In the genomic region with DNA sequence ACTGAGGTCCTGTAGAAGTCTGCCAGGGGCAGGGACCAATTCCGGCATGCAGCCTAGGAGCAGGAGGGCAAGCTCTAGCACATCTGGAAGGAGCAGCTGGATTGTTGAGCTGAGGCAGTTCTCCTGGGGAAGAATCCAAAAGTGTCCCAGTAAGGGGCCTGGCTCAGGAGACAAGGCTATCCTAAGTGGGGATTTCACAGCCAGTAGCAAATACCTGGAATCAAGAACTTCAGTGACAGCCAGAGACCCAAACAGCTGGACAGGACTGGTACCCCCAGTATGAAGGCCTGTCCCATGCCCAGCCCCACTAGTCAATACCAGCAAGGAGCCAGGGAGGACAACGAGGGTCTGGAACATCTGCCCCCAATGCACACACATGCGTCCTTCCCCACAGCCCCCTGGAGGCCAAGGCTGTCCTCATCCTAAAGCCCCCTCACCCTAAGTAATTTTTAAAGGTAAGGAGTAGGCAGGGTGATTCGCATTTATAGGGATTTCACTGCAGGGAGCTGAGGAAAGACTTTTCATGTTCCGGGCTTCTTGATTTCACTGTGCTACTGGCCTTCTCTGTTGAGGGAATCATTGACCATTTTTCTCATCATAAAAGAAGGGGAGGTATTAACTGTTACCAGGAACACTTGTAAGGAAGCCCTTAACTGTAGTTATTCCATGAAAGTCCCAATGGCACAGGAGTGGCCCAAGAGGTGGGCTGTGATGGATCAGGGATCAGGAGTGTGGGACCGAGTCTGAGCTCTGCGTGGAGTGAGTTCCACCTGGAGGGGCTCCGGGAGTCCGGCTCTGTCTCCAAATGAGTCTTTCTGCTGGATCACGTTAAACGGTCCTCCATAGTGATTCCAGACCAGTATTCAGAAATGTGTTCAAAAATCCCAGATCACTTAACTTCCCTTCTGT, we compare ENCODE assay signal across 18 cellular contexts.
"Had no signal": no experiment of that assay in that cellular context is flagged by ENCODE, and none has a peak within 500 bp of the region (broad histone marks: within the 10 kb centered on the region; RNA-seq: fewer than 3 reads in every experiment).

No MANE protein-coding gene starts in this region.

- H3K4me3 Mint-ChIP-seq: activated B cell treated with CpG ODN at 0.5 μM for 24 hours; activated CD8-positive, alpha-beta T cell treated with anti-CD3 and anti-CD28 coated beads for 36 hours; stimulated activated naive B cell treated with anti-CD40 and anti-IgM and Interleukin-4, amounts not matched to agents 10 μg/mL and 1 μg/mL and 100 μg/mL, for 72 hours had no signal

- H3K9ac ChIP-seq: parathyroid adenoma had no signal

- H3K27me3 Mint-ChIP-seq: activated B cell treated with CpG ODN at 0.5 μM for 24 hours; stimulated activated naive B cell treated with anti-CD40 and anti-IgM and Interleukin-4, amounts not matched to agents 10 μg/mL and 1 μg/mL and 100 μg/mL, for 72 hours had no signal

- H3K4me3 ChIP-seq: cardiac muscle cell, hepatocyte, thoracic aorta had no signal

- H3K9me3 ChIP-seq: neutrophil, thoracic aorta had no signal

- H3K27ac Mint-ChIP-seq: activated B cell treated with CpG ODN at 0.5 μM for 24 hours; activated CD8-positive, alpha-beta T cell treated with anti-CD3 and anti-CD28 coated beads for 36 hours; activated naive CD4-positive, alpha-beta T cell treated with anti-CD3 and anti-CD28 coated beads, Interleukin-2, amount 50 U/mL, for 72 hours; stimulated activated naive B cell treated with anti-CD40 and anti-IgM and Interleukin-4, amounts not matched to agents 10 μg/mL and 1 μg/mL and 100 μg/mL, for 72 hours had no signal

- H3K27me3 ChIP-seq: cardiac muscle cell, hepatocyte, neutrophil had no signal

- ATAC-seq: activated naive CD4-positive, alpha-beta T cell treated with anti-CD3 and anti-CD28 coated beads, Interleukin-2, amount 50 U/mL, for 72 hours; left cardiac atrium; naive thymus-derived CD8-positive, alpha-beta T cell; sciatic nerve; stimulated activated naive B cell treated with anti-CD40 and anti-IgM and Interleukin-4, amounts not matched to agents 10 μg/mL and 1 μg/mL and 100 μg/mL, for 72 hours had no signal

- H3K27ac ChIP-seq: neutrophil, parathyroid adenoma, thoracic aorta had no signal

- H2AFZ ChIP-seq: hepatocyte, parathyroid adenoma had no signal

- H3K9me3 Mint-ChIP-seq: activated B cell treated with CpG ODN at 0.5 μM for 24 hours; activated CD8-positive, alpha-beta T cell treated with anti-CD3 and anti-CD28 coated beads for 36 hours; activated naive CD4-positive, alpha-beta T cell treated with anti-CD3 and anti-CD28 coated beads, Interleukin-2, amount 50 U/mL, for 72 hours; naive thymus-derived CD8-positive, alpha-beta T cell; stimulated activated naive B cell treated with anti-CD40 and anti-IgM and Interleukin-4, amounts not matched to agents 10 μg/mL and 1 μg/mL and 100 μg/mL, for 72 hours had no signal

- H3K36me3 ChIP-seq: cardiac muscle cell, neutrophil, thoracic aorta had no signal

- DNase-seq: activated B cell treated with CpG ODN at 0.5 μM for 24 hours; activated CD4-positive, alpha-beta T cell treated with anti-CD3 and anti-CD28 coated beads for 48 hours; activated CD8-positive, alpha-beta T cell treated with anti-CD3 and anti-CD28 coated beads for 36 hours; activated effector memory CD4-positive, alpha-beta T cell treated with anti-CD3 and anti-CD28 coated beads, Interleukin-2, amount 50 U/mL, for 16 hours; amniotic stem cell; dermis blood vessel endothelial cell; effector memory CD4-positive, alpha-beta T cell; left cardiac atrium; naive thymus-derived CD8-positive, alpha-beta T cell; stimulated activated CD4-positive, alpha-beta T cell treated with anti-CD3 and anti-CD28 coated beads, Interleukin-4, amount 100 ng/mL, for 24 hours; stimulated activated naive B cell treated with anti-CD40 and anti-IgM and Interleukin-4, amounts not matched to agents 10 μg/mL and 1 μg/mL and 100 μg/mL, for 72 hours had no signal
